In genomic region chr19:45010306-45010705, GRCh38 we compare ENCODE assay signal across 30 cellular contexts. TPM values are rescaled to one million over a fixed set of nuclear protein-coding genes. Genes with fewer than 3 reads are reported as not detected.
A peak's percentile ranks its signal among the peaks of the same experiment; 100 is the strongest.
DNase-seq lines count a peak whose midpoint lies in the region; ATAC-seq, FAIRE-seq and TF ChIP-seq lines count a peak whose summit lies in the region.
"Had no signal": no experiment of that assay in that cellular context is flagged by ENCODE, and none has a peak within 500 bp of the region (broad histone marks: within the 10 kb centered on the region; RNA-seq: fewer than 3 reads in every experiment).

No MANE protein-coding gene starts in this region.

- no peaks in the 10 kb centered on the region for H3F3A ChIP-seq in neural progenitor cell (ENCODE audit: low read depth)

- H3K4me1 ChIP-seq in astrocyte (ENCODE audit: insufficient read depth, low read length) (no peaks in the 10 kb centered on the region), neural progenitor cell (no peaks in the 10 kb centered on the region)
- H3K4me1 ChIP-seq: A549, gastroesophageal sphincter had no signal

- no peak overlapping the region for H3K9ac ChIP-seq in astrocyte (ENCODE audit: low read length)
- no peak overlapping the region for H3K9ac ChIP-seq in neural progenitor cell

- no peak overlapping the region for H3K4me2 ChIP-seq in astrocyte (ENCODE audit: low read length)
- H3K4me2 ChIP-seq in neural progenitor cell: no peak overlapping the region
- H3K4me2 ChIP-seq: A549 had no signal

- no peak overlapping the region for H3K4me3 Mint-ChIP-seq in activated T-cell treated with anti-CD3 and anti-CD28 coated beads, Interleukin-2, amount 50 U/mL, for 24 hours
- H3K4me3 Mint-ChIP-seq in astrocyte (ENCODE audit: unreplicated experiment) (peak overlapping the region; percentile 54), neural progenitor cell (no peak overlapping the region)
- H3K4me3 Mint-ChIP-seq: activated naive CD8-positive, alpha-beta T cell treated with anti-CD3 and anti-CD28 coated beads for 36 hours; activated T-helper 1 cell treated with anti-CD3 and anti-CD28 coated beads, Interleukin-12 subunit alpha, Interleukin-12 subunit beta, Interleukin-2, Interleukin-4 antibody, amounts not matched to agents 30 ng/mL and 10 ng/mL and 1 ng/mL, durations not matched to agents 14 hours and 24 hours and 36 hours had no signal

- ATAC-seq in HG02610 (IDR thresholded peaks at IDR 0.05; ENCODE audit: unreplicated experiment): no peak
- no peak for ATAC-seq in HG02884 (IDR thresholded peaks at IDR 0.05; ENCODE audit: unreplicated experiment)
- ATAC-seq: gastroesophageal sphincter, left lobe of liver had no signal

- H3K9me3 ChIP-seq in astrocyte (ENCODE audit: insufficient read depth, low read depth, low read length) (no peaks in the 10 kb centered on the region), neural progenitor cell (ENCODE audit: low read depth) (no peaks in the 10 kb centered on the region)
- H3K9me3 ChIP-seq: A549, Caco-2, gastroesophageal sphincter, transverse colon had no signal

- no peak for TF ChIP-seq CTCF in astrocyte (IDR thresholded peaks at IDR 0.05; ENCODE audit: insufficient read depth, low read depth, low read length)
- TF ChIP-seq CTCF in neural progenitor cell (IDR thresholded peaks at IDR 0.05): no peak

- H3K9me3 Mint-ChIP-seq in activated T-cell treated with anti-CD3 and anti-CD28 coated beads, Interleukin-2, amount 50 U/mL, for 24 hours: no peaks in the 10 kb centered on the region
- H3K9me3 Mint-ChIP-seq in astrocyte (ENCODE audit: unreplicated experiment) (no peaks in the 10 kb centered on the region), neural progenitor cell (no peaks in the 10 kb centered on the region)
- H3K9me3 Mint-ChIP-seq: activated naive CD8-positive, alpha-beta T cell treated with anti-CD3 and anti-CD28 coated beads for 36 hours; activated T-helper 1 cell treated with anti-CD3 and anti-CD28 coated beads, Interleukin-12 subunit alpha, Interleukin-12 subunit beta, Interleukin-2, Interleukin-4 antibody, amounts not matched to agents 30 ng/mL and 10 ng/mL and 1 ng/mL, durations not matched to agents 14 hours and 24 hours and 36 hours had no signal

- H3K36me3 Mint-ChIP-seq in activated T-cell treated with anti-CD3 and anti-CD28 coated beads, Interleukin-2, amount 50 U/mL, for 24 hours (ENCODE audit: low read depth): peaks cover 82% of the 10 kb centered on the region
- peaks cover 7% of the 10 kb centered on the region for H3K36me3 Mint-ChIP-seq in astrocyte (ENCODE audit: low read depth, unreplicated experiment)
- H3K36me3 Mint-ChIP-seq in neural progenitor cell: no peaks in the 10 kb centered on the region

- peaks cover 7% of the 10 kb centered on the region for H3K4me1 Mint-ChIP-seq in activated T-cell treated with anti-CD3 and anti-CD28 coated beads, Interleukin-2, amount 50 U/mL, for 24 hours (ENCODE audit: low read depth)
- H3K4me1 Mint-ChIP-seq in astrocyte (ENCODE audit: low read depth, unreplicated experiment): no peaks in the 10 kb centered on the region
- no peaks in the 10 kb centered on the region for H3K4me1 Mint-ChIP-seq in neural progenitor cell

- H3K27me3 ChIP-seq in astrocyte (ENCODE audit: insufficient read depth, low read length): no peaks in the 10 kb centered on the region
- no peaks in the 10 kb centered on the region for H3K27me3 ChIP-seq in neural progenitor cell
- H3K27me3 ChIP-seq: gastroesophageal sphincter, transverse colon had no signal

- H4K20me1 ChIP-seq in astrocyte (ENCODE audit: insufficient read depth, low read length) (peaks cover 6% of the 10 kb centered on the region), neural progenitor cell (ENCODE audit: low read depth) (no peaks in the 10 kb centered on the region)

- H3K4me3 ChIP-seq in astrocyte (ENCODE audit: insufficient read depth, low read depth, low read length): no peak overlapping the region
- H3K4me3 ChIP-seq in neural progenitor cell: no peak overlapping the region
- H3K4me3 ChIP-seq: A549, gastroesophageal sphincter, SK-N-MC, transverse colon had no signal

- peak overlapping the region; percentile 32 for H3K27ac Mint-ChIP-seq in activated T-cell treated with anti-CD3 and anti-CD28 coated beads, Interleukin-2, amount 50 U/mL, for 24 hours
- H3K27ac Mint-ChIP-seq in astrocyte (ENCODE audit: unreplicated experiment): no peak overlapping the region
- peak overlapping the region; percentile 1 for H3K27ac Mint-ChIP-seq in neural progenitor cell
- H3K27ac Mint-ChIP-seq: activated T-helper 1 cell treated with anti-CD3 and anti-CD28 coated beads, Interleukin-12 subunit alpha, Interleukin-12 subunit beta, Interleukin-2, Interleukin-4 antibody, amounts not matched to agents 30 ng/mL and 10 ng/mL and 1 ng/mL, durations not matched to agents 14 hours and 24 hours and 36 hours had no signal

- H2AFZ ChIP-seq in astrocyte (ENCODE audit: low read depth, low read length) (no peak overlapping the region), neural progenitor cell (replicated peaks) (no peak overlapping the region)

- H3K27me3 Mint-ChIP-seq in activated T-cell treated with anti-CD3 and anti-CD28 coated beads, Interleukin-2, amount 50 U/mL, for 24 hours: no peaks in the 10 kb centered on the region
- H3K27me3 Mint-ChIP-seq in astrocyte (ENCODE audit: low read depth, unreplicated experiment) (peaks cover 2% of the 10 kb centered on the region), neural progenitor cell (ENCODE audit: insufficient read depth, low read depth) (peaks cover 4% of the 10 kb centered on the region)
- H3K27me3 Mint-ChIP-seq: activated naive CD8-positive, alpha-beta T cell treated with anti-CD3 and anti-CD28 coated beads for 36 hours had no signal

- no peak for DNase-seq in activated T-cell treated with anti-CD3 and anti-CD28 coated beads, Interleukin-2, amount 50 U/mL, for 24 hours
- no peak for DNase-seq in activated T-cell treated with anti-CD3 and anti-CD28 coated beads, Interleukin-2, amount 50 U/mL, for 48 hours
- peak; percentile 9 for DNase-seq in NCI-H69 (lab: John Stamatoyannopoulos, UW)
- no peak for DNase-seq in astrocyte (ENCODE audit: low read depth)
- DNase-seq in neural progenitor cell (ENCODE audit: low spot score): no peak
- no peak for DNase-seq in cortex of kidney (lab: John Stamatoyannopoulos, UW)
- DNase-seq: activated CD4-positive, alpha-beta T cell treated with anti-CD3 and anti-CD28 coated beads, Interleukin-2, amount 50 U/mL, for 4 hours; activated naive CD8-positive, alpha-beta T cell treated with anti-CD3 and anti-CD28 coated beads for 36 hours; AML-193; aorta; Caco-2; dermis blood vessel endothelial cell; DMS79; GF-D8; hypothalamus; mesenchymal stem cell; NCI-H1105; NCI-H187 treated with DMSO at 0.1 percent for 48 hours; NCI-H526; occipital lobe; RPMI8226; transverse colon had no signal

- no peaks in the 10 kb centered on the region for H3K79me2 ChIP-seq in astrocyte (ENCODE audit: insufficient read depth, low read length)
- H3K79me2 ChIP-seq in neural progenitor cell (ENCODE audit: low read depth): no peaks in the 10 kb centered on the region

- no peak overlapping the region for H3K27ac ChIP-seq in astrocyte (ENCODE audit: low read depth, low read length)
- H3K27ac ChIP-seq in neural progenitor cell: no peak overlapping the region
- H3K27ac ChIP-seq: A549, gastroesophageal sphincter, SK-N-MC, transverse colon had no signal

- no peak for FAIRE-seq in astrocyte (lab: Jason Lieb, UNC)
- FAIRE-seq: A549, H54 had no signal

- H3K36me3 ChIP-seq in astrocyte (ENCODE audit: insufficient read depth, low read length) (peaks cover 6% of the 10 kb centered on the region), neural progenitor cell (no peaks in the 10 kb centered on the region)

RNA-seq across cellular contexts. Expression of gene RELB, which starts 9.0 kb away (rescaled TPM):
- total RNA-seq in astrocyte: 12.8 and 14.0 TPM in 2 replicates
- total RNA-seq in neural progenitor cell (ENCODE audit: low replicate concordance): 0.43 and 5.9 TPM in 2 replicates

RNA-seq across cellular contexts. Expression of gene CLASRP, which starts 28.5 kb away (rescaled TPM):
- total RNA-seq in astrocyte: 45.5 and 45.9 TPM in 2 replicates
- total RNA-seq in neural progenitor cell (ENCODE audit: low replicate concordance): 57.0 and 97.1 TPM in 2 replicates

RNA-seq across cellular contexts. Expression of gene CLPTM1, which starts 55.1 kb away (rescaled TPM):
- total RNA-seq in astrocyte: 115 and 128 TPM in 2 replicates
- total RNA-seq in neural progenitor cell (ENCODE audit: low replicate concordance): 12.1 and 27.9 TPM in 2 replicates
